ENCODE assay signal across 1 cellular context in the genomic region with DNA sequence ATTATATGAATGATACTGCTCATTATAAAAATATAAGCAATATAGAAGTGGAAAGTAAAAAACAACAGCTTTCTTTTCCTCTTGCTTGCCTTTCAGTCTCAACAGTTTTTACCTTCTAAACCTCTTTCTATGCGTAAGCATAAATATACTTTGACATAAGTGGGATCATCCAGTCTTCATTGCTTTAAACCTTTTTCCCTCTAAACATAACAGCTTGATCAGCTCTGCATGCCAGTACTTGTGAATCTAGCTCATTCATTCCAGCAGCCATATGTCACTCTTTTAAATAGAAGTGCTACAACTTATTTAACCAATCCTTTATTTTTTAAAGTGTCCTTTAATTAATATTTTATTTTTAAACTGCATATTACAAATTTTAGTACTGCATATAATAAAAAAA.
TF ChIP-seq lines count a peak whose summit lies in the region.

No MANE protein-coding gene starts in this region.

TF ChIP-seq in IMR-90, 13 proteins besides CTCF, POLR2A, EP300 and RAD21:
- no peak for TF ChIP-seq FOS (IDR thresholded peaks at IDR 0.05; ENCODE audit: low read depth, low read length)
- no peak for TF ChIP-seq SMC3 (IDR thresholded peaks at IDR 0.05; ENCODE audit: low read depth, low read length)
- no peak for TF ChIP-seq MAZ (IDR thresholded peaks at IDR 0.05; ENCODE audit: borderline replicate concordance, low read depth, low read length)
- no peak for TF ChIP-seq MXI1 (IDR thresholded peaks at IDR 0.05; ENCODE audit: borderline replicate concordance, low read depth, low read length)
- TF ChIP-seq MAFK (IDR thresholded peaks at IDR 0.05; ENCODE audit: low read depth, low read length) = no peak
- TF ChIP-seq BHLHE40 (IDR thresholded peaks at IDR 0.05; ENCODE audit: low read depth, low read length) = no peak
- TF ChIP-seq RFX5 (IDR thresholded peaks at IDR 0.05; ENCODE audit: low read depth, low read length) = no peak
- TF ChIP-seq, protein P1, sequence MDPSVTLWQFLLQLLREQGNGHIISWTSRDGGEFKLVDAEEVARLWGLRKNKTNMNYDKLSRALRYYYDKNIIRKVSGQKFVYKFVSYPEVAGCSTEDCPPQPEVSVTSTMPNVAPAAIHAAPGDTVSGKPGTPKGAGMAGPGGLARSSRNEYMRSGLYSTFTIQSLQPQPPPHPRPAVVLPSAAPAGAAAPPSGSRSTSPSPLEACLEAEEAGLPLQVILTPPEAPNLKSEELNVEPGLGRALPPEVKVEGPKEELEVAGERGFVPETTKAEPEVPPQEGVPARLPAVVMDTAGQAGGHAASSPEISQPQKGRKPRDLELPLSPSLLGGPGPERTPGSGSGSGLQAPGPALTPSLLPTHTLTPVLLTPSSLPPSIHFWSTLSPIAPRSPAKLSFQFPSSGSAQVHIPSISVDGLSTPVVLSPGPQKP (IDR thresholded peaks at IDR 0.05; ENCODE audit: borderline replicate concordance, low read depth, low read length) = no peak
